Comparison of ENCODE assay signal across 9 cellular contexts in genomic region chr7:24284699-24285506, GRCh38. TPM values are rescaled to one million over a fixed set of nuclear protein-coding genes. Genes with fewer than 3 reads are reported as not detected.
DNase-seq lines count a peak whose midpoint lies in the region; ATAC-seq and TF ChIP-seq lines count a peak whose summit lies in the region.
"Had no signal": no experiment of that assay in that cellular context is flagged by ENCODE, and none has a peak within 500 bp of the region (broad histone marks: within the 10 kb centered on the region; RNA-seq: fewer than 3 reads in every experiment).

No MANE protein-coding gene starts in this region.

- H3K36me3 ChIP-seq in ES-I3 (ENCODE audit: insufficient read depth, low read length): no peaks in the 10 kb centered on the region
- no peaks in the 10 kb centered on the region for H3K36me3 ChIP-seq in MM.1S (replicated peaks; ENCODE audit: insufficient read depth, low read length)
- no peaks in the 10 kb centered on the region for H3K36me3 ChIP-seq in prostate gland

- no peaks in the 10 kb centered on the region for H3K9me2 ChIP-seq in MM.1S (replicated peaks; ENCODE audit: insufficient read depth, low read length)

- no peaks in the 10 kb centered on the region for H3F3A ChIP-seq in MM.1S (ENCODE audit: insufficient read depth, low read length)

- POLR2A ChIA-PET in RWPE1 (lab: Yijun Ruan, JAX; ENCODE audit: low non-redundant PET): no interaction called here

- intact Hi-C loops in prostate gland (cut with DNase I): loop anchor here (10.0 kb wide), 1 partner anchor 380 kb away; no protein-coding TSS in a partner anchor
- intact Hi-C loops in natural killer cell (cut with micrococcal nuclease): no loop called here

- H3K4me3 ChIP-seq in MM.1S (ENCODE audit: low read length) (peak overlapping the region; percentile 33; the same call in 1 of the 2 replicates), prostate gland (peak overlapping the region; percentile 28 to 45)

- H3K4me1 ChIP-seq in ES-I3 (ENCODE audit: insufficient read depth, low read length) (peaks cover 13% of the 10 kb centered on the region; the same call in 1 of the 2 replicates), MM.1S (ENCODE audit: low read length) (no peaks in the 10 kb centered on the region), prostate gland (replicated peaks) (no peaks in the 10 kb centered on the region)

- peak overlapping the region; percentile 14; the same call in 1 of the 2 replicates for H3K9ac ChIP-seq in ES-I3 (ENCODE audit: low read depth, low read length)
- no peak overlapping the region for H3K9ac ChIP-seq in MM.1S (ENCODE audit: low read length)

- H4K20me1 ChIP-seq in MM.1S (ENCODE audit: insufficient read depth, low read length): no peaks in the 10 kb centered on the region

- H3K4me1 Mint-ChIP-seq in endothelial cell (ENCODE audit: unreplicated experiment) (peaks cover 4% of the 10 kb centered on the region), natural killer cell (peaks cover under 1 to 6% of the 10 kb centered on the region in 2 donors)

- H3K4me3 Mint-ChIP-seq in endothelial cell (ENCODE audit: unreplicated experiment): peak overlapping the region; percentile 84
- no peak overlapping the region for H3K4me3 Mint-ChIP-seq in natural killer cell

- peak overlapping the region; percentile 59; the same call in 1 of the 2 replicates for H3K4me2 ChIP-seq in MM.1S (ENCODE audit: low read depth, low read length)

- H3K27ac Mint-ChIP-seq in endothelial cell (ENCODE audit: unreplicated experiment): no peak overlapping the region
- H3K27ac Mint-ChIP-seq in natural killer cell: no peak overlapping the region

- no peak for TF ChIP-seq POLR2A in prostate gland (IDR thresholded peaks at IDR 0.05)

- H2AFZ ChIP-seq in MM.1S (ENCODE audit: low read length): peak overlapping the region; percentile 49; the same call in 1 of the 2 replicates

- no peaks in the 10 kb centered on the region for H3K9me3 Mint-ChIP-seq in endothelial cell (ENCODE audit: unreplicated experiment)
- no peaks in the 10 kb centered on the region for H3K9me3 Mint-ChIP-seq in natural killer cell

- CTCF ChIA-PET in RWPE1 (lab: Yijun Ruan, JAX): interaction anchor here (0.7 kb wide), 1 partner anchor 107 kb away, joined by 3 read pairs; no protein-coding TSS in a partner anchor

- DNase-seq in MM.1S: no peak
- peak; percentile 43 for DNase-seq in endothelial cell (ENCODE audit: low spot score)
- no peak for DNase-seq in prostate gland (ENCODE audit: low spot score)
- DNase-seq in hypothalamus (lab: John Stamatoyannopoulos, UW): no peak
- DNase-seq in RWPE1 (ENCODE audit: low spot score): no peak
- no peak for DNase-seq in natural killer cell

- 4% methylated on average over 43 of the region's 51 CpGs for WGBS in prostate gland

- TF ChIP-seq CTCF in MM.1S (IDR thresholded peaks at IDR 0.05; ENCODE audit: low read length): no peak
- no peak for TF ChIP-seq CTCF in endothelial cell (IDR thresholded peaks at IDR 0.05; ENCODE audit: unreplicated experiment)
- TF ChIP-seq CTCF in prostate gland (IDR thresholded peaks at IDR 0.05): no peak
- TF ChIP-seq CTCF in RWPE1 (conservative IDR thresholded peaks at IDR 0.05; ENCODE audit: low read depth): no peak
- no peak for TF ChIP-seq CTCF in natural killer cell (IDR thresholded peaks at IDR 0.05)

- no peak for ATAC-seq in GM18909 (IDR thresholded peaks at IDR 0.05; ENCODE audit: poor library complexity, unreplicated experiment)
- no peak for ATAC-seq in natural killer cell

- no peak overlapping the region for H3K27ac ChIP-seq in MM.1S (ENCODE audit: low read length)
- H3K27ac ChIP-seq in prostate gland: peak overlapping the region in 1 of 2 donors; percentile 37
- no peak overlapping the region for H3K27ac ChIP-seq in RWPE1

- peaks cover 11% of the 10 kb centered on the region for H3K27me3 Mint-ChIP-seq in endothelial cell (ENCODE audit: unreplicated experiment)
- peaks cover 26 to 43% of the 10 kb centered on the region in 2 donors for H3K27me3 Mint-ChIP-seq in natural killer cell (ENCODE audit: low read depth in 2 of 2)

- H3K79me2 ChIP-seq in MM.1S (ENCODE audit: low read length): no peaks in the 10 kb centered on the region

- H3K36me3 Mint-ChIP-seq in endothelial cell (ENCODE audit: low read depth, unreplicated experiment) (no peaks in the 10 kb centered on the region), natural killer cell (no peaks in the 10 kb centered on the region)

- H3K9me3 ChIP-seq in ES-I3 (ENCODE audit: control insufficient read depth, insufficient read depth, low read length): 0 out of 2 replicates have a peak, but pooled peaks cover 4% of the 10 kb centered on the region
- no peaks in the 10 kb centered on the region for H3K9me3 ChIP-seq in MM.1S (replicated peaks; ENCODE audit: insufficient read depth, low read length)
- H3K9me3 ChIP-seq in prostate gland: no peaks in the 10 kb centered on the region

- H3K27me3 ChIP-seq in MM.1S (replicated peaks; ENCODE audit: insufficient read depth, low read length) (0 out of 2 replicates have a peak, but pooled peaks cover 9% of the 10 kb centered on the region), prostate gland (replicated peaks; ENCODE audit: insufficient read depth) (no peaks in the 10 kb centered on the region)

RNA-seq across cellular contexts. Expression of gene NPY, which starts 0.9 kb away (rescaled TPM):
- total RNA-seq in endothelial cell (ENCODE audit: unreplicated experiment) (not detected), prostate gland (1,000 to 10,000 TPM in 1 of 2 donors, 10 to 100 TPM in 1; 55.6 to 2,513 TPM), natural killer cell (not detected)
- total RNA-seq: fibroblast of villous mesenchyme had no signal

Comparison
In these comparisons a context has a peak if more than half of its experiments do, and no peak if none do; other contexts are left out.
1. RNA of gene NPY, which starts 0.9 kb away (total RNA-seq): 55.6 to 2,513 TPM in prostate gland; not detected in endothelial cell (single experiment) and not detected in natural killer cell; every median in the first group is over 10 times any median in the second.